Comparison of ENCODE assay signal across 2 cellular contexts in genomic region chrX:40097492-40098263, GRCh38.
TF ChIP-seq lines count a peak whose summit lies in the region.

Gene BCOR (minus strand): TSS chrX:40097958. CDS start chrX:40077929, 20,029 bp downstream.

TF ChIP-seq in HEK293T, 16 proteins besides CTCF, POLR2A, EP300 and RAD21:
- TF ChIP-seq PKNOX1 (IDR thresholded peaks at IDR 0.05) (no peak), ARNT (IDR thresholded peaks at IDR 0.05) (peak; percentile 44; the same call in 1 of the 2 replicates)

TF ChIP-seq in endothelial cell of umbilical vein, 7 proteins besides CTCF, POLR2A, EP300 and RAD21 (continued from another document):
- TF ChIP-seq POLR2AphosphoS5 (IDR thresholded peaks at IDR 0.05; ENCODE audit: insufficient read depth, low read depth, low read length) (peak; percentile 71), JUN (IDR thresholded peaks at IDR 0.05; ENCODE audit: borderline replicate concordance, insufficient read depth, insufficient read length, low read depth) (no peak)
